8 cellular contexts compared by ENCODE assay signal in genomic region chr1:152013664-152014237, GRCh38. TPM values are rescaled to one million over a fixed set of nuclear protein-coding genes. Genes with fewer than 3 reads are reported as not detected.
DNase-seq lines count a peak whose midpoint lies in the region; ATAC-seq and TF ChIP-seq lines count a peak whose summit lies in the region.

No MANE protein-coding gene starts in this region.

- H3K9ac ChIP-seq in neural progenitor cell = no peak overlapping the region

- H3K27ac ChIP-seq in Peyer's patch = no peak overlapping the region
- no peak overlapping the region for H3K27ac ChIP-seq in neural progenitor cell
- H3K27ac ChIP-seq in gastrocnemius medialis = no peak overlapping the region

- TF ChIP-seq POLR2A in Peyer's patch (IDR thresholded peaks at IDR 0.05) = no peak
- no peak for TF ChIP-seq POLR2A in gastrocnemius medialis (IDR thresholded peaks at IDR 0.05)

- no peaks in the 10 kb centered on the region for H3K4me1 ChIP-seq in Peyer's patch
- H3K4me1 ChIP-seq in neural progenitor cell = peaks cover 3% of the 10 kb centered on the region
- no peaks in the 10 kb centered on the region for H3K4me1 ChIP-seq in gastrocnemius medialis

- TF ChIP-seq CTCF in GM12873 (IDR thresholded peaks at IDR 0.05; ENCODE audit: insufficient read depth, low read depth, low read length, missing control alignments) (peak; percentile 85), Peyer's patch (IDR thresholded peaks at IDR 0.05) (peak in 4 of 6 experiments; percentile 32 to 53 (median 50)), choroid plexus epithelial cell (conservative IDR thresholded peaks at IDR 0.05; ENCODE audit: low read depth, low read length) (peak; percentile 90), neural progenitor cell (IDR thresholded peaks at IDR 0.05) (peak; percentile 70), gastrocnemius medialis (IDR thresholded peaks at IDR 0.05 in 4 of 5, conservative IDR thresholded peaks at IDR 0.05 in 1 of 5) (peak in 2 of 5 experiments; percentile 20 to 39)

- H3K36me3 ChIP-seq in Peyer's patch = no peaks in the 10 kb centered on the region
- H3K36me3 ChIP-seq in neural progenitor cell = no peaks in the 10 kb centered on the region
- H3K36me3 ChIP-seq in gastrocnemius medialis = no peaks in the 10 kb centered on the region

- no peaks in the 10 kb centered on the region for H3K9me3 ChIP-seq in Peyer's patch
- H3K9me3 ChIP-seq in neural progenitor cell (ENCODE audit: low read depth) = no peaks in the 10 kb centered on the region
- H3K9me3 ChIP-seq in gastrocnemius medialis = no peaks in the 10 kb centered on the region

- in situ Hi-C loops in gastrocnemius medialis (cut with MboI; ENCODE audit: low sequenced_read_pairs in 4 of 4) = no loop called here

- H3F3A ChIP-seq in neural progenitor cell (ENCODE audit: low read depth) = no peaks in the 10 kb centered on the region

- DNase-seq in AG08395 (ENCODE audit: low spot score) = peak; percentile 56
- DNase-seq in Peyer's patch = peak in 2 of 3 donors; percentile 57 to 77
- peak; percentile 80 for DNase-seq in choroid plexus epithelial cell (ENCODE audit: low read depth)
- DNase-seq in neural progenitor cell (ENCODE audit: low spot score) = peak; percentile 72
- DNase-seq in gastrocnemius medialis = no peak
- no peak for DNase-seq in HuH-7.5 (ENCODE audit: low spot score)

- peaks cover 4% of the 10 kb centered on the region for H3K27me3 Mint-ChIP-seq in neural progenitor cell (ENCODE audit: insufficient read depth, low read depth)

- no peak overlapping the region for H3K4me3 Mint-ChIP-seq in neural progenitor cell

- H4K20me1 ChIP-seq in neural progenitor cell (ENCODE audit: low read depth) = no peaks in the 10 kb centered on the region

- no peaks in the 10 kb centered on the region for H3K9me3 Mint-ChIP-seq in neural progenitor cell

- no peaks in the 10 kb centered on the region for H3K36me3 Mint-ChIP-seq in neural progenitor cell

- no peak overlapping the region for H3K4me2 ChIP-seq in neural progenitor cell

- H3K79me2 ChIP-seq in neural progenitor cell (ENCODE audit: low read depth) = no peaks in the 10 kb centered on the region

- H3K27ac Mint-ChIP-seq in neural progenitor cell = no peak overlapping the region

- ATAC-seq in HG02642 (IDR thresholded peaks at IDR 0.05; ENCODE audit: poor library complexity, unreplicated experiment) = no peak
- no peak for ATAC-seq in gastrocnemius medialis

- H3K4me3 ChIP-seq in Peyer's patch (no peak overlapping the region), choroid plexus epithelial cell (ENCODE audit: low read depth, low read length) (no peak overlapping the region), neural progenitor cell (no peak overlapping the region), gastrocnemius medialis (no peak overlapping the region)

- H3K27me3 ChIP-seq in Peyer's patch (no peaks in the 10 kb centered on the region), neural progenitor cell (no peaks in the 10 kb centered on the region), gastrocnemius medialis (peaks cover 0 to 3% (median 0%) of the 10 kb centered on the region in 3 donors)

- peaks cover 7% of the 10 kb centered on the region for H3K4me1 Mint-ChIP-seq in neural progenitor cell

- intact Hi-C loops in gastrocnemius medialis (cut with DNase I; ENCODE audit: low total_unique reads) = no loop called here

- no peak overlapping the region for H2AFZ ChIP-seq in neural progenitor cell (replicated peaks)

RNA-seq across cellular contexts. Expression of gene S100A10, which starts 20.1 kb away (rescaled TPM):
- total RNA-seq in Peyer's patch (100 to 1,000 TPM in 3 of 4 donors, 10 to 100 TPM in 1; 90.0 to 223 (median 154) TPM), neural progenitor cell (ENCODE audit: low replicate concordance) (0.54 and 1.1 TPM in 2 replicates), gastrocnemius medialis (10 to 100 TPM in 3 of 4 donors, 1 to 10 TPM in 1; 6.4 to 60.3 (median 28.0) TPM)

RNA-seq across cellular contexts. Expression of gene S100A11, which starts 23.1 kb away (rescaled TPM):
- total RNA-seq in Peyer's patch = 10 to 100 TPM; 33.3 to 75.1 (median 72.0) TPM
- 4.4 and 5.4 TPM in 2 replicates for total RNA-seq in neural progenitor cell (ENCODE audit: low replicate concordance)
- 10 to 100 TPM in 3 of 4 donors, 1 to 10 TPM in 1; 8.4 to 66.2 (median 29.8) TPM for total RNA-seq in gastrocnemius medialis

Comparison
In these comparisons a context has a peak if more than half of its experiments do, and no peak if none do; other contexts are left out.
1. DNase-seq: peak in AG08395 (single experiment), Peyer's patch (2 of 3), choroid plexus epithelial cell (single experiment) and neural progenitor cell (single experiment); none in gastrocnemius medialis (0 of 2) and HuH-7.5 (single experiment).